In genomic region chr9:34127035-34127948, GRCh38 we compare ENCODE assay signal across 8 cellular contexts. TPM values are rescaled to one million over a fixed set of nuclear protein-coding genes. Genes with fewer than 3 reads are reported as not detected.
DNase-seq lines count a peak whose midpoint lies in the region; ATAC-seq and TF ChIP-seq lines count a peak whose summit lies in the region.

No MANE protein-coding gene starts in this region.

- TF ChIP-seq POLR2A in breast epithelium (IDR thresholded peaks at IDR 0.05) (no peak), vagina (IDR thresholded peaks at IDR 0.05) (no peak)

- H3K27me3 ChIP-seq in HL-60 (ENCODE audit: insufficient read depth, poor library complexity, severe bottlenecking) (no peaks in the 10 kb centered on the region), breast epithelium (no peaks in the 10 kb centered on the region), vagina (no peaks in the 10 kb centered on the region)

- TF ChIP-seq CTCF in HL-60 (IDR thresholded peaks at IDR 0.05; ENCODE audit: insufficient read depth, low read length) = no peak
- TF ChIP-seq CTCF in breast epithelium (IDR thresholded peaks at IDR 0.05) = no peak
- TF ChIP-seq CTCF in vagina (IDR thresholded peaks at IDR 0.05) = no peak

- 88 to 94% methylated on average over 13 to 15 of the region's 17 CpGs for WGBS in mesodermal cell (ENCODE audit: insufficient coverage in 2 of 2), 2 experiments

- H3K36me3 ChIP-seq in breast epithelium = no peaks in the 10 kb centered on the region
- peaks cover 27% of the 10 kb centered on the region for H3K36me3 ChIP-seq in mesodermal cell (ENCODE audit: control insufficient read depth, insufficient read depth, low read length)
- peaks cover 0 to 13% of the 10 kb centered on the region in 2 donors for H3K36me3 ChIP-seq in vagina

- H3K4me1 ChIP-seq in breast epithelium (peaks cover 0 to 9% of the 10 kb centered on the region in 2 donors), mesodermal cell (ENCODE audit: control insufficient read depth, insufficient read depth, low read length, poor library complexity, severe bottlenecking) (peaks cover 10% of the 10 kb centered on the region), vagina (peaks cover 50% of the 10 kb centered on the region)

- no peaks in the 10 kb centered on the region for H3K9me3 ChIP-seq in breast epithelium
- H3K9me3 ChIP-seq in mesodermal cell (ENCODE audit: control insufficient read depth, low read length) = no peaks in the 10 kb centered on the region
- H3K9me3 ChIP-seq in vagina = no peaks in the 10 kb centered on the region

- no peak for ATAC-seq in GM18519 (IDR thresholded peaks at IDR 0.05; ENCODE audit: low FRiP score, unreplicated experiment)

- DNase-seq in 8988T (peak; percentile 41), HL-60 (ENCODE audit: low read depth in 1 of 2, low spot score in 1 of 2) (no peak), breast epithelium (ENCODE audit: low spot score in 2 of 2) (no peak), vagina (ENCODE audit: extremely low spot score in 2 of 2) (no peak), midbrain (lab: John Stamatoyannopoulos, UW) (no peak), NCI-H774 (lab: John Stamatoyannopoulos, UW) (no peak)

- intact Hi-C loops in breast epithelium (cut with DNase I; ENCODE audit: low total_unique reads) = loop anchor here (10.0 kb wide), 2 partner anchors 48 to 128 kb away; partner anchors contain the start of gene UBAP1
- intact Hi-C loops in vagina (cut with DNase I) = loop anchor here (10.0 kb wide), 1 partner anchor 128 kb away; no protein-coding TSS in a partner anchor

- H3K27ac ChIP-seq in HL-60 (replicated peaks) = peak overlapping the region; percentile 98
- H3K27ac ChIP-seq in breast epithelium = peak overlapping the region; percentile 88 to 96
- H3K27ac ChIP-seq in mesodermal cell (ENCODE audit: low read depth, low read length, severe bottlenecking) = peak overlapping the region; percentile 88
- peak overlapping the region; percentile 91 for H3K27ac ChIP-seq in vagina

- peak overlapping the region; percentile 96 for H3K4me3 ChIP-seq in HL-60 (replicated peaks; ENCODE audit: insufficient read depth, low read length)
- peak overlapping the region; percentile 70 to 89 (median 83) for H3K4me3 ChIP-seq in breast epithelium
- H3K4me3 ChIP-seq in mesodermal cell (ENCODE audit: extremely low read depth, insufficient read depth, low read length, poor library complexity, severe bottlenecking) = peak overlapping the region; percentile 98
- peak overlapping the region; percentile 60 to 87 for H3K4me3 ChIP-seq in vagina

RNA-seq across cellular contexts. Expression of gene DCAF12, which starts 0.8 kb away (rescaled TPM):
- total RNA-seq in breast epithelium = 10 to 100 TPM; 25.6 to 36.7 (median 29.6) TPM
- 36.3 TPM for polyA plus RNA-seq in mesodermal cell (2013, experiment 1 of 2)
- 31.8 TPM for polyA plus RNA-seq in mesodermal cell (2013, experiment 2 of 2)
- total RNA-seq in vagina = 31.2 TPM

RNA-seq across cellular contexts. Expression of gene UBAP1, which starts 51.6 kb away (rescaled TPM):
- 10 to 100 TPM; 49.5 to 56.5 (median 51.4) TPM for total RNA-seq in breast epithelium
- 35.1 TPM for polyA plus RNA-seq in mesodermal cell (2013, experiment 1 of 2)
- polyA plus RNA-seq in mesodermal cell (2013, experiment 2 of 2) = 32.3 TPM
- 43.0 TPM for total RNA-seq in vagina
